In the genomic region with DNA sequence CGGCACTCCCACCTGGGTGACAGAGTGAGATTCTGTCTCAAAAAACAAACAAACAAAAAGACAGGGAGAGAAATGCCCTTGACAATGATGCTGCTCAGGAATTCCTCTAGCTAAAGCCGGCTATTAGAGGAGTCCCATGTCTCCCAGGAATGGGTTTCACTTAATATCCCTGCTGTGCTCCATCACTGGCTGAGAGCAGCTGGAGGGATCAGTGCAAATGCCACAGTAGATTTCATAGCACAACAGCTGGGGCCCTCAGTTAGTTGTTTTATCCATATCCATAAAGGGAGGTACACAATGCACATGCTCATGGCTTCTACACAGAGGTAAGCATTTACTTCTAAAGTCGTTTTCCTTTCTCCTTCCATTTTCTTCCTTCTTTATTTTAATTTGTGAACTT, we compare ENCODE assay signal across 1 cellular context.
TF ChIP-seq lines count a peak whose summit lies in the region.

No MANE protein-coding gene starts in this region.

TF ChIP-seq in WTC11, 78 proteins besides CTCF, POLR2A, EP300 and RAD21 (continued from another document):
- TF ChIP-seq, protein P1, sequence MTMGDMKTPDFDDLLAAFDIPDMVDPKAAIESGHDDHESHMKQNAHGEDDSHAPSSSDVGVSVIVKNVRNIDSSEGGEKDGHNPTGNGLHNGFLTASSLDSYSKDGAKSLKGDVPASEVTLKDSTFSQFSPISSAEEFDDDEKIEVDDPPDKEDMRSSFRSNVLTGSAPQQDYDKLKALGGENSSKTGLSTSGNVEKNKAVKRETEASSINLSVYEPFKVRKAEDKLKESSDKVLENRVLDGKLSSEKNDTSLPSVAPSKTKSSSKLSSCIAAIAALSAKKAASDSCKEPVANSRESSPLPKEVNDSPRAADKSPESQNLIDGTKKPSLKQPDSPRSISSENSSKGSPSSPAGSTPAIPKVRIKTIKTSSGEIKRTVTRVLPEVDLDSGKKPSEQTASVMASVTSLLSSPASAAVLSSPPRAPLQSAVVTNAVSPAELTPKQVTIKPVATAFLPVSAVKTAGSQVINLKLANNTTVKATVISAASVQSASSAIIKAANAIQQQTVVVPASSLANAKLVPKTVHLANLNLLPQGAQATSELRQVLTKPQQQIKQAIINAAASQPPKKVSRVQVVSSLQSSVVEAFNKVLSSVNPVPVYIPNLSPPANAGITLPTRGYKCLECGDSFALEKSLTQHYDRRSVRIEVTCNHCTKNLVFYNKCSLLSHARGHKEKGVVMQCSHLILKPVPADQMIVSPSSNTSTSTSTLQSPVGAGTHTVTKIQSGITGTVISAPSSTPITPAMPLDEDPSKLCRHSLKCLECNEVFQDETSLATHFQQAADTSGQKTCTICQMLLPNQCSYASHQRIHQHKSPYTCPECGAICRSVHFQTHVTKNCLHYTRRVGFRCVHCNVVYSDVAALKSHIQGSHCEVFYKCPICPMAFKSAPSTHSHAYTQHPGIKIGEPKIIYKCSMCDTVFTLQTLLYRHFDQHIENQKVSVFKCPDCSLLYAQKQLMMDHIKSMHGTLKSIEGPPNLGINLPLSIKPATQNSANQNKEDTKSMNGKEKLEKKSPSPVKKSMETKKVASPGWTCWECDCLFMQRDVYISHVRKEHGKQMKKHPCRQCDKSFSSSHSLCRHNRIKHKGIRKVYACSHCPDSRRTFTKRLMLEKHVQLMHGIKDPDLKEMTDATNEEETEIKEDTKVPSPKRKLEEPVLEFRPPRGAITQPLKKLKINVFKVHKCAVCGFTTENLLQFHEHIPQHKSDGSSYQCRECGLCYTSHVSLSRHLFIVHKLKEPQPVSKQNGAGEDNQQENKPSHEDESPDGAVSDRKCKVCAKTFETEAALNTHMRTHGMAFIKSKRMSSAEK (CRISPR knock-in tag; IDR thresholded peaks at IDR 0.05; ENCODE audit: borderline replicate concordance): no peak
- TF ChIP-seq GRHL2 (CRISPR knock-in tag; IDR thresholded peaks at IDR 0.05; ENCODE audit: insufficient replicate concordance, severe bottlenecking) (no peak), NR3C1 (CRISPR knock-in tag; conservative IDR thresholded peaks at IDR 0.05; ENCODE audit: low read depth) (no peak), SOX15 (CRISPR knock-in tag; IDR thresholded peaks at IDR 0.05) (no peak), NFE2L1 (CRISPR knock-in tag; IDR thresholded peaks at IDR 0.05) (no peak), ZNF232 (CRISPR knock-in tag; IDR thresholded peaks at IDR 0.05) (no peak), RORB (CRISPR knock-in tag; IDR thresholded peaks at IDR 0.05) (no peak), ZNF138 (CRISPR knock-in tag; conservative IDR thresholded peaks at IDR 0.05) (no peak)
- TF ChIP-seq, protein P2, sequence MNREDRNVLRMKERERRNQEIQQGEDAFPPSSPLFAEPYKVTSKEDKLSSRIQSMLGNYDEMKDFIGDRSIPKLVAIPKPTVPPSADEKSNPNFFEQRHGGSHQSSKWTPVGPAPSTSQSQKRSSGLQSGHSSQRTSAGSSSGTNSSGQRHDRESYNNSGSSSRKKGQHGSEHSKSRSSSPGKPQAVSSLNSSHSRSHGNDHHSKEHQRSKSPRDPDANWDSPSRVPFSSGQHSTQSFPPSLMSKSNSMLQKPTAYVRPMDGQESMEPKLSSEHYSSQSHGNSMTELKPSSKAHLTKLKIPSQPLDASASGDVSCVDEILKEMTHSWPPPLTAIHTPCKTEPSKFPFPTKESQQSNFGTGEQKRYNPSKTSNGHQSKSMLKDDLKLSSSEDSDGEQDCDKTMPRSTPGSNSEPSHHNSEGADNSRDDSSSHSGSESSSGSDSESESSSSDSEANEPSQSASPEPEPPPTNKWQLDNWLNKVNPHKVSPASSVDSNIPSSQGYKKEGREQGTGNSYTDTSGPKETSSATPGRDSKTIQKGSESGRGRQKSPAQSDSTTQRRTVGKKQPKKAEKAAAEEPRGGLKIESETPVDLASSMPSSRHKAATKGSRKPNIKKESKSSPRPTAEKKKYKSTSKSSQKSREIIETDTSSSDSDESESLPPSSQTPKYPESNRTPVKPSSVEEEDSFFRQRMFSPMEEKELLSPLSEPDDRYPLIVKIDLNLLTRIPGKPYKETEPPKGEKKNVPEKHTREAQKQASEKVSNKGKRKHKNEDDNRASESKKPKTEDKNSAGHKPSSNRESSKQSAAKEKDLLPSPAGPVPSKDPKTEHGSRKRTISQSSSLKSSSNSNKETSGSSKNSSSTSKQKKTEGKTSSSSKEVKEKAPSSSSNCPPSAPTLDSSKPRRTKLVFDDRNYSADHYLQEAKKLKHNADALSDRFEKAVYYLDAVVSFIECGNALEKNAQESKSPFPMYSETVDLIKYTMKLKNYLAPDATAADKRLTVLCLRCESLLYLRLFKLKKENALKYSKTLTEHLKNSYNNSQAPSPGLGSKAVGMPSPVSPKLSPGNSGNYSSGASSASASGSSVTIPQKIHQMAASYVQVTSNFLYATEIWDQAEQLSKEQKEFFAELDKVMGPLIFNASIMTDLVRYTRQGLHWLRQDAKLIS (CRISPR knock-in tag; IDR thresholded peaks at IDR 0.05; ENCODE audit: borderline replicate concordance): no peak
- TF ChIP-seq, protein P3, sequence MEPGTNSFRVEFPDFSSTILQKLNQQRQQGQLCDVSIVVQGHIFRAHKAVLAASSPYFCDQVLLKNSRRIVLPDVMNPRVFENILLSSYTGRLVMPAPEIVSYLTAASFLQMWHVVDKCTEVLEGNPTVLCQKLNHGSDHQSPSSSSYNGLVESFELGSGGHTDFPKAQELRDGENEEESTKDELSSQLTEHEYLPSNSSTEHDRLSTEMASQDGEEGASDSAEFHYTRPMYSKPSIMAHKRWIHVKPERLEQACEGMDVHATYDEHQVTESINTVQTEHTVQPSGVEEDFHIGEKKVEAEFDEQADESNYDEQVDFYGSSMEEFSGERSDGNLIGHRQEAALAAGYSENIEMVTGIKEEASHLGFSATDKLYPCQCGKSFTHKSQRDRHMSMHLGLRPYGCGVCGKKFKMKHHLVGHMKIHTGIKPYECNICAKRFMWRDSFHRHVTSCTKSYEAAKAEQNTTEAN (CRISPR knock-in tag; IDR thresholded peaks at IDR 0.05): no peak
- TF ChIP-seq, protein P4, sequence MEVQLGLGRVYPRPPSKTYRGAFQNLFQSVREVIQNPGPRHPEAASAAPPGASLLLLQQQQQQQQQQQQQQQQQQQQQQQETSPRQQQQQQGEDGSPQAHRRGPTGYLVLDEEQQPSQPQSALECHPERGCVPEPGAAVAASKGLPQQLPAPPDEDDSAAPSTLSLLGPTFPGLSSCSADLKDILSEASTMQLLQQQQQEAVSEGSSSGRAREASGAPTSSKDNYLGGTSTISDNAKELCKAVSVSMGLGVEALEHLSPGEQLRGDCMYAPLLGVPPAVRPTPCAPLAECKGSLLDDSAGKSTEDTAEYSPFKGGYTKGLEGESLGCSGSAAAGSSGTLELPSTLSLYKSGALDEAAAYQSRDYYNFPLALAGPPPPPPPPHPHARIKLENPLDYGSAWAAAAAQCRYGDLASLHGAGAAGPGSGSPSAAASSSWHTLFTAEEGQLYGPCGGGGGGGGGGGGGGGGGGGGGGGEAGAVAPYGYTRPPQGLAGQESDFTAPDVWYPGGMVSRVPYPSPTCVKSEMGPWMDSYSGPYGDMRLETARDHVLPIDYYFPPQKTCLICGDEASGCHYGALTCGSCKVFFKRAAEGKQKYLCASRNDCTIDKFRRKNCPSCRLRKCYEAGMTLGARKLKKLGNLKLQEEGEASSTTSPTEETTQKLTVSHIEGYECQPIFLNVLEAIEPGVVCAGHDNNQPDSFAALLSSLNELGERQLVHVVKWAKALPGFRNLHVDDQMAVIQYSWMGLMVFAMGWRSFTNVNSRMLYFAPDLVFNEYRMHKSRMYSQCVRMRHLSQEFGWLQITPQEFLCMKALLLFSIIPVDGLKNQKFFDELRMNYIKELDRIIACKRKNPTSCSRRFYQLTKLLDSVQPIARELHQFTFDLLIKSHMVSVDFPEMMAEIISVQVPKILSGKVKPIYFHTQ (CRISPR knock-in tag; IDR thresholded peaks at IDR 0.05): no peak
- TF ChIP-seq, protein P5, sequence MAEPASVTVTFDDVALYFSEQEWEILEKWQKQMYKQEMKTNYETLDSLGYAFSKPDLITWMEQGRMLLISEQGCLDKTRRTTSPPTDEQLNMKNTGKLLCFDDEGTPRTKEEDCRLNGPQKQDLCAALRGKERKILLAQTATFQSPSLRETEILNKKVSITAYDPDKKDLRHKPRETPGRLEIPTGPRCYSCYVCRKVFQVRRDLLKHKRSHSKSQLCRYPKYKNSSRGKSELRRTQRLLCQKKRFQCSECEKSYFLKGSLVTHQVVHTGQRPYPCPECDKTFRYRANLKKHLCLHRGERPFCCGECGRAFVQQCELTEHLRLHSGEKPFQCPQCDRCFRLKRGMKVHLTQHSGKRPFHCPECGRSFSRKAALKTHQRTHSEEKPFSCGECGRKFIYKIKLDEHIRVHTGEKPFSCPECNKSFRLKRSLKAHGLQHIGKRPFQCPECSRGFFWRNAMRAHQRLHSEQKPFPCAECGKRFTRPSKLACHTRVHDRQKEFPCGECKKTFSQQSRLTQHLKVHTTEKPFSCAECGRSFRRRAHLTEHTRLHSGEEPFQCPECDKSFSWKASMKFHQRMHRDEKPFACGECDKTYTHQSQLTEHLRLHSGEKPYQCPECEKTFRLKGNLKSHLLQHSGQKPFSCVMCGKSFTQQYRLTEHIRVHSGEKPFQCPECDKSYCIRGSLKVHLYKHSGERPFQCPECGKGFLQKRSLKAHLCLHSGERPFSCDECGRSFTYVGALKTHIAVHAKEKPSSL (CRISPR knock-in tag; conservative IDR thresholded peaks at IDR 0.05): no peak
